12 cellular contexts compared by ENCODE assay signal in the genomic region with DNA sequence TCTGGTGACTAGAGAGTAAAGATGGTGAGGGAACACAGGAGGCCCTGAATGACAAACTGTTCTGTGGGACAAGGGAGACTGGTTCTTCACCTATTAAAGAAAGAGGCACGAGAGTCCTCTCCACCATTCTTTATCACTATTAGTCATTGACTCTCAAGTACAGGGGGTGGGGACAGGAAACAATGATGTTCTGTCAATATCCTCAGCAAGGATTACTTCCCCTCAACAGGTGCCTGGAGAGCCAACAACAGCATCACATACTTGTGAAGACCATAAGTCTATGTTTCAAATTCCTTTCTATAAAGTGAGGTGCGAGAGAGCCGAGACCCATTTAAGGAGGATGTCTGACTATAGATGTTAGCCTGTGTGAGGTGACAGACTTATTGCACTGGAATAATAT.
A peak's percentile ranks its signal among the peaks of the same experiment; 100 is the strongest.
DNase-seq lines count a peak whose midpoint lies in the region; ATAC-seq lines count a peak whose summit lies in the region.
"Had no signal": no experiment of that assay in that cellular context is flagged by ENCODE, and none has a peak within 500 bp of the region (broad histone marks: within the 10 kb centered on the region; RNA-seq: fewer than 3 reads in every experiment).

No MANE protein-coding gene starts in this region.

- H3K4me1 Mint-ChIP-seq in naive B cell, result peaks cover 28 to 33% (median 30%) of the 10 kb centered on the region in 3 donors

- intact Hi-C loops in Right ventricle myocardium superior (cut with DNase I), result no loop called here

- no peak overlapping the region for H3K4me3 Mint-ChIP-seq in naive B cell
- H3K4me3 Mint-ChIP-seq: CD14-positive monocyte had no signal

- no peaks in the 10 kb centered on the region for H3K9me3 Mint-ChIP-seq in naive B cell

- peak overlapping the region in 4 of 6 donors; percentile 0 to 32 (median 14) for H3K27ac Mint-ChIP-seq in naive B cell

- H3K27me3 Mint-ChIP-seq in naive B cell, result no peaks in the 10 kb centered on the region

- DNase-seq in NCI-H2029 (lab: John Stamatoyannopoulos, UW), result peak; percentile 25
- DNase-seq in NCI-H2029 treated with DMSO at 0.1 percent for 48 hours (lab: John Stamatoyannopoulos, UW), result no peak
- DNase-seq in naive B cell, result no peak
- DNase-seq in Right ventricle myocardium superior, result no peak
- no peak for DNase-seq in HCEC 1CT
- DNase-seq: activated gamma-delta T cell; effector CD4-positive, alpha-beta T cell; stimulated activated CD4-positive, alpha-beta T cell treated with anti-CD3 and anti-CD28 coated beads, Interleukin-1b, Interleukin-23, amount 100 ng/mL, for 48 hours had no signal

- no peaks in the 10 kb centered on the region for H3K36me3 Mint-ChIP-seq in naive B cell

- ATAC-seq in GM19043 (IDR thresholded peaks at IDR 0.05; ENCODE audit: low read depth, unreplicated experiment), result peak; percentile 58
- ATAC-seq in HG03342 (IDR thresholded peaks at IDR 0.05; ENCODE audit: unreplicated experiment), result peak; percentile 42
- ATAC-seq in naive B cell (ENCODE audit: low read depth in 2 of 2), result peak in 1 of 2 donors; percentile 14
- no peak for ATAC-seq in Right ventricle myocardium superior (ENCODE audit: poor library complexity)
- no peak for ATAC-seq in HG02884 (IDR thresholded peaks at IDR 0.05; ENCODE audit: unreplicated experiment)

Comparison
In these comparisons a context has a peak if more than half of its experiments do, and no peak if none do; other contexts are left out.
1. ATAC-seq: peak in GM19043 (single experiment) and HG03342 (single experiment); none in Right ventricle myocardium superior (single experiment) and HG02884 (single experiment).